ENCODE assay signal across 22 cellular contexts in the genomic region with DNA sequence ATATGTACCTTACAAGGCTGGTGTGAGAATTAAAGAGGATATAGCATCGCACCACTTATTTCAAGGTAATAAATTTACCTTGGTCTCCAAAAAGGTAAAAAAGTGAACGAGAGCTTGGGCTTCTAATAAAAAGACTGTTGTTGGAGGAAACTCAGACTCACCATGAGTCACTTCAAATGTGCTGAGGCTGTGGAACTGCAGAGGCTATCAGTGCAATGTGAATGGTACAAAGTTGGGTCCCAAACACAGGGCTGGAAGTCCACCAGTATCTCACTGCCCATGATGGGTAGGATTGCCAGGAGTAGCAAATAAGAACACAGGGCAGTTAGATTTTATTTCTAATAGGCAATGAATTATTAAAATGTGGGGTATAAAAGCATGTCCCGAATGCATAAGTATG.
DNase-seq lines count a peak whose midpoint lies in the region; ATAC-seq and TF ChIP-seq lines count a peak whose summit lies in the region.
"Had no signal": no experiment of that assay in that cellular context is flagged by ENCODE, and none has a peak within 500 bp of the region (broad histone marks: within the 10 kb centered on the region; RNA-seq: fewer than 3 reads in every experiment).

No MANE protein-coding gene starts in this region.

- H3K9me3 Mint-ChIP-seq in CD8-positive, alpha-beta T cell, result no peaks in the 10 kb centered on the region

- H3K36me3 Mint-ChIP-seq in CD8-positive, alpha-beta T cell, result no peaks in the 10 kb centered on the region
- H3K36me3 Mint-ChIP-seq: CD4-positive, alpha-beta memory T cell had no signal

- peaks cover 4% of the 10 kb centered on the region for H3K27me3 Mint-ChIP-seq in CD8-positive, alpha-beta T cell (ENCODE audit: low read depth)

- H3K4me3 ChIP-seq in epithelial cell of esophagus (ENCODE audit: low read length), result no peak overlapping the region
- no peak overlapping the region for H3K4me3 ChIP-seq in CD8-positive, alpha-beta T cell (ENCODE audit: low read depth, low read length)
- H3K4me3 ChIP-seq: BLaER1 treated with 17β-estradiol and CSF1 and Interleukin-3, amounts not matched to agents 10 nM and 100 nM; MG63 had no signal

- no peaks in the 10 kb centered on the region for H3K9me3 ChIP-seq in CD8-positive, alpha-beta T cell (ENCODE audit: low read length)
- H3K9me3 ChIP-seq: MG63 had no signal

- no peak overlapping the region for H3K4me3 Mint-ChIP-seq in CD8-positive, alpha-beta T cell
- H3K4me3 Mint-ChIP-seq: CD4-positive, alpha-beta memory T cell had no signal

- H3K27ac Mint-ChIP-seq in CD8-positive, alpha-beta T cell, result no peak overlapping the region
- H3K27ac Mint-ChIP-seq: CD4-positive, alpha-beta memory T cell had no signal

- DNase-seq in AG20443 (ENCODE audit: low spot score) (peak; percentile 31), M059J (ENCODE audit: low read depth) (peak; percentile 72), epithelial cell of esophagus (ENCODE audit: low read depth) (peak; percentile 62), kidney tubule cell (ENCODE audit: low spot score) (peak; percentile 10), Kasumi-1 (lab: John Stamatoyannopoulos, UW) (no peak), NCI-H146 (lab: John Stamatoyannopoulos, UW) (no peak), COR-L47 (lab: John Stamatoyannopoulos, UW) (no peak)
- DNase-seq in CD8-positive, alpha-beta T cell, result no peak
- DNase-seq: AML-193; CD4-positive, alpha-beta memory T cell; DMS 273 treated with DMSO at 0.1 percent for 48 hours; DMS79; Karpas-422; MG63; NCI-H1105 treated with DMSO at 0.1 percent for 48 hours; NCI-H2029 treated with DMSO at 0.1 percent for 48 hours; NCI-H2227 treated with DMSO at 0.1 percent for 48 hours; NCI-H526 treated with DMSO at 0.1 percent for 48 hours; RPMI8226; SHP77 treated with DMSO at 0.1 percent for 48 hours had no signal

- no peaks in the 10 kb centered on the region for H3K36me3 ChIP-seq in CD8-positive, alpha-beta T cell (ENCODE audit: insufficient read depth, low read length)
- H3K36me3 ChIP-seq: BLaER1 treated with 17β-estradiol and CSF1 and Interleukin-3, amounts not matched to agents 10 nM and 100 nM; MG63 had no signal

- no peaks in the 10 kb centered on the region for H3K4me1 Mint-ChIP-seq in CD8-positive, alpha-beta T cell (ENCODE audit: low read depth)
- H3K4me1 Mint-ChIP-seq: CD4-positive, alpha-beta memory T cell had no signal

- POLR2A ChIA-PET in CD8-positive, alpha-beta T cell (lab: Charles Lee), result no interaction called here

- H3K27ac ChIP-seq in CD8-positive, alpha-beta T cell (ENCODE audit: low read depth, low read length), result no peak overlapping the region
- H3K27ac ChIP-seq: BLaER1 treated with 17β-estradiol and CSF1 and Interleukin-3, amounts not matched to agents 10 nM and 100 nM had no signal

- no peaks in the 10 kb centered on the region for H3K4me1 ChIP-seq in CD8-positive, alpha-beta T cell (ENCODE audit: insufficient read depth, low read length)

- intact Hi-C loops in CD8-positive, alpha-beta T cell (cut with DNase I, micrococcal nuclease), result no loop called here

- CTCF ChIA-PET in CD8-positive, alpha-beta T cell (lab: Charles Lee), result no interaction called here

- TF ChIP-seq CTCF in epithelial cell of esophagus (IDR thresholded peaks at IDR 0.05; ENCODE audit: insufficient read depth, low read depth, low read length, missing control alignments), result no peak
- no peak for TF ChIP-seq CTCF in CD8-positive, alpha-beta T cell (IDR thresholded peaks at IDR 0.05)

- no peaks in the 10 kb centered on the region for H3K27me3 ChIP-seq in CD8-positive, alpha-beta T cell (ENCODE audit: insufficient read depth, low read length)
- H3K27me3 ChIP-seq: BLaER1 treated with 17β-estradiol and CSF1 and Interleukin-3, amounts not matched to agents 10 nM and 100 nM; MG63 had no signal

- no peak for ATAC-seq in CD8-positive, alpha-beta T cell
- ATAC-seq: HepG2 had no signal

Comparison
In these comparisons a context has a peak if more than half of its experiments do, and no peak if none do; other contexts are left out.
1. DNase-seq: peak in AG20443 (single experiment), M059J (single experiment), epithelial cell of esophagus (single experiment) and kidney tubule cell (single experiment); none in Kasumi-1 (0 of 2), NCI-H146 (single experiment), COR-L47 (single experiment) and CD8-positive, alpha-beta T cell (0 of 7).